10 cellular contexts compared by ENCODE assay signal in genomic region chr9:21367169-21367568, GRCh38. TPM values are rescaled to one million over a fixed set of nuclear protein-coding genes. Genes with fewer than 3 reads are reported as not detected.
DNase-seq lines count a peak whose midpoint lies in the region; ATAC-seq, FAIRE-seq and TF ChIP-seq lines count a peak whose summit lies in the region.
"Not testable (repeated sequence)": the region's sequence is repeated elsewhere in the genome, so short reads cannot be mapped to it uniquely, and the experiment has no call there.
"Had no signal": no experiment of that assay in that cellular context is flagged by ENCODE, and none has a peak within 500 bp of the region (broad histone marks: within the 10 kb centered on the region; RNA-seq: fewer than 3 reads in every experiment).

No MANE protein-coding gene starts in this region.

- peak; percentile 57 for FAIRE-seq in keratinocyte (lab: Jason Lieb, UNC)

- dilution Hi-C loops in keratinocyte (cut with MboI; ENCODE audit: extremely low pct_ligation_motif_present, low sequenced_read_pairs), result not testable (repeated sequence)

- H3K9ac ChIP-seq in keratinocyte (ENCODE audit: control insufficient read depth, extremely low read depth, insufficient read depth, low read length), result not testable (repeated sequence)

- peak; percentile 41 for DNase-seq in GM06990 (ENCODE audit: extremely low read depth, insufficient read length)
- DNase-seq in keratinocyte (ENCODE audit: low read depth, low spot score), result not testable (repeated sequence)

- not testable (repeated sequence) for H3K4me3 ChIP-seq in GM06990 (replicated peaks; ENCODE audit: low read depth, low read length); keratinocyte (ENCODE audit: control insufficient read depth in 2 of 3, extremely low read depth in 1 of 3, insufficient read depth in 2 of 3, low read depth in 1 of 3, low read length in 3 of 3)

- peak; percentile 99 for ATAC-seq in GM18868 (IDR thresholded peaks at IDR 0.05; ENCODE audit: unreplicated experiment)
- peak; percentile 84 for ATAC-seq in GM19467 (IDR thresholded peaks at IDR 0.05; ENCODE audit: unreplicated experiment)
- peak; percentile 81 for ATAC-seq in GM21717 (IDR thresholded peaks at IDR 0.05; ENCODE audit: unreplicated experiment)
- ATAC-seq in HG02852 (IDR thresholded peaks at IDR 0.05; ENCODE audit: unreplicated experiment), result peak; percentile 95
- ATAC-seq in HG03097 (IDR thresholded peaks at IDR 0.05; ENCODE audit: low FRiP score, unreplicated experiment), result peak; percentile 72
- ATAC-seq in HG03457 (IDR thresholded peaks at IDR 0.05; ENCODE audit: unreplicated experiment), result peak; percentile 64

- not testable (repeated sequence) for H2AFZ ChIP-seq in keratinocyte (ENCODE audit: control insufficient read depth, low read length)

- H3K36me3 ChIP-seq in GM06990 (ENCODE audit: control insufficient read depth, insufficient read depth, low read length); keratinocyte (ENCODE audit: control insufficient read depth in 2 of 2, extremely low read depth in 1 of 2, insufficient read depth in 2 of 2, low read length in 2 of 2): not testable (repeated sequence)

- not testable (repeated sequence) for TF ChIP-seq CTCF in GM06990 (IDR thresholded peaks at IDR 0.05; ENCODE audit: insufficient read depth, low read length, poor library complexity, severe bottlenecking); keratinocyte (optimal IDR thresholded peaks at IDR 0.05 in 1 of 3, IDR thresholded peaks at IDR 0.05 in 1 of 3, conservative IDR thresholded peaks at IDR 0.05 in 1 of 3; ENCODE audit: extremely low read depth in 1 of 3, insufficient read depth in 2 of 3, low read length in 3 of 3)

- H4K20me1 ChIP-seq in keratinocyte (ENCODE audit: control insufficient read depth, extremely low read depth, insufficient read depth, low read length), result not testable (repeated sequence)

- H3K79me2 ChIP-seq in keratinocyte (ENCODE audit: control insufficient read depth, insufficient read depth, low read length), result not testable (repeated sequence)

- not testable (repeated sequence) for H3K4me2 ChIP-seq in keratinocyte (ENCODE audit: control insufficient read depth, extremely low read depth, insufficient read depth, low read depth, low read length)

- H3K27ac ChIP-seq in keratinocyte (ENCODE audit: control insufficient read depth, insufficient read depth, low read length), result not testable (repeated sequence)

- not testable (repeated sequence) for H3K9me1 ChIP-seq in keratinocyte (ENCODE audit: control insufficient read depth, extremely low read depth, insufficient read depth, low read length)

- not testable (repeated sequence) for H3K4me1 ChIP-seq in keratinocyte (ENCODE audit: control insufficient read depth, extremely low read depth, insufficient read depth, low read length)

- not testable (repeated sequence) for H3K27me3 ChIP-seq in GM06990 (replicated peaks; ENCODE audit: control insufficient read depth, insufficient read depth, low read length)
- H3K27me3 ChIP-seq in keratinocyte (ENCODE audit: control insufficient read depth, extremely low read depth, insufficient read depth, low read length), result peaks cover 22% of the 10 kb centered on the region

- H3K9me3 ChIP-seq in keratinocyte (ENCODE audit: control insufficient read depth, low read depth, low read length), result not testable (repeated sequence)

RNA-seq across cellular contexts. Expression of gene IFNA13, which starts 0.7 kb away (rescaled TPM):
- not detected in 3 replicates for polyA plus RNA-seq in keratinocyte
- polyA plus RNA-seq in keratinocyte (2011; ENCODE audit: low read depth), result not detected
- polyA plus RNA-seq in keratinocyte (2011; cell fraction: cytosol; rRNA removed), result not detected in 2 replicates
- polyA plus RNA-seq in keratinocyte (2011; cell fraction: nucleus; rRNA removed), result not detected in 2 replicates
- not detected in 2 replicates for polyA plus RNA-seq in keratinocyte (2012; ENCODE audit: low replicate concordance)
- polyA minus RNA-seq in keratinocyte, result not detected in 3 replicates
- not detected for polyA minus RNA-seq in keratinocyte (2011; cell fraction: cytosol; rRNA and poly(A)+ RNA removed)
- not detected in 2 replicates for polyA minus RNA-seq in keratinocyte (2011; cell fraction: nucleus; rRNA and poly(A)+ RNA removed)
- polyA plus RNA-seq: heart left ventricle, IgD-negative memory B cell had no signal

RNA-seq across cellular contexts. Expression of gene IFNA6, which starts 16.5 kb away (rescaled TPM):
- not detected in 3 replicates for polyA plus RNA-seq in keratinocyte
- not detected for polyA plus RNA-seq in keratinocyte (2011; ENCODE audit: low read depth)
- not detected in 2 replicates for polyA plus RNA-seq in keratinocyte (2011; cell fraction: cytosol; rRNA removed)
- not detected in 2 replicates for polyA plus RNA-seq in keratinocyte (2011; cell fraction: nucleus; rRNA removed)
- not detected in 2 replicates for polyA plus RNA-seq in keratinocyte (2012; ENCODE audit: low replicate concordance)
- polyA minus RNA-seq in keratinocyte, result not detected in 3 replicates
- not detected for polyA minus RNA-seq in keratinocyte (2011; cell fraction: cytosol; rRNA and poly(A)+ RNA removed)
- polyA minus RNA-seq in keratinocyte (2011; cell fraction: nucleus; rRNA and poly(A)+ RNA removed), result not detected in 2 replicates
- polyA plus RNA-seq: heart left ventricle, IgD-negative memory B cell had no signal

RNA-seq across cellular contexts. Expression of gene IFNA2, which starts 18.0 kb away (rescaled TPM):
- not detected in 3 replicates for polyA plus RNA-seq in keratinocyte
- not detected for polyA plus RNA-seq in keratinocyte (2011; ENCODE audit: low read depth)
- polyA plus RNA-seq in keratinocyte (2011; cell fraction: cytosol; rRNA removed), result not detected in 2 replicates
- not detected in 2 replicates for polyA plus RNA-seq in keratinocyte (2011; cell fraction: nucleus; rRNA removed)
- not detected in 2 replicates for polyA plus RNA-seq in keratinocyte (2012; ENCODE audit: low replicate concordance)
- not detected in 3 replicates for polyA minus RNA-seq in keratinocyte
- not detected for polyA minus RNA-seq in keratinocyte (2011; cell fraction: cytosol; rRNA and poly(A)+ RNA removed)
- not detected in 2 replicates for polyA minus RNA-seq in keratinocyte (2011; cell fraction: nucleus; rRNA and poly(A)+ RNA removed)
- polyA plus RNA-seq: heart left ventricle, IgD-negative memory B cell had no signal

RNA-seq across cellular contexts. Expression of gene KLHL9, which starts 32.0 kb away (rescaled TPM):
- polyA plus RNA-seq in keratinocyte, result 13.5 to 18.7 TPM (median 16.8 TPM) in 3 replicates
- polyA plus RNA-seq in keratinocyte (2011; ENCODE audit: low read depth), result 3.7 TPM
- 6.7 and 13.9 TPM in 2 replicates for polyA plus RNA-seq in keratinocyte (2011; cell fraction: cytosol; rRNA removed)
- 17.1 and 20.9 TPM in 2 replicates for polyA plus RNA-seq in keratinocyte (2011; cell fraction: nucleus; rRNA removed)
- 8.3 and 13.6 TPM in 2 replicates for polyA plus RNA-seq in keratinocyte (2012; ENCODE audit: low replicate concordance)
- polyA minus RNA-seq in keratinocyte, result 6.3 to 28.8 TPM (median 22.0 TPM) in 3 replicates
- 14.0 TPM for polyA minus RNA-seq in keratinocyte (2011; cell fraction: cytosol; rRNA and poly(A)+ RNA removed)
- polyA minus RNA-seq in keratinocyte (2011; cell fraction: nucleus; rRNA and poly(A)+ RNA removed), result 21.1 and 39.9 TPM in 2 replicates

RNA-seq across cellular contexts. Expression of gene IFNA8, which starts 41.7 kb away (rescaled TPM):
- not detected in 3 replicates for polyA plus RNA-seq in keratinocyte
- polyA plus RNA-seq in keratinocyte (2011; ENCODE audit: low read depth), result not detected
- not detected in 2 replicates for polyA plus RNA-seq in keratinocyte (2011; cell fraction: cytosol; rRNA removed)
- polyA plus RNA-seq in keratinocyte (2011; cell fraction: nucleus; rRNA removed), result not detected in 2 replicates
- polyA plus RNA-seq in keratinocyte (2012; ENCODE audit: low replicate concordance), result not detected in 2 replicates
- not detected in 3 replicates for polyA minus RNA-seq in keratinocyte
- not detected for polyA minus RNA-seq in keratinocyte (2011; cell fraction: cytosol; rRNA and poly(A)+ RNA removed)
- polyA minus RNA-seq in keratinocyte (2011; cell fraction: nucleus; rRNA and poly(A)+ RNA removed), result not detected in 2 replicates
- polyA plus RNA-seq: heart left ventricle, IgD-negative memory B cell had no signal
